In genomic region chr6:160162167-160162566, GRCh38 we compare ENCODE assay signal across 16 cellular contexts. TPM values are rescaled to one million over a fixed set of nuclear protein-coding genes. Genes with fewer than 3 reads are reported as not detected.
A peak's percentile ranks its signal among the peaks of the same experiment; 100 is the strongest.
DNase-seq lines count a peak whose midpoint lies in the region; ATAC-seq, FAIRE-seq and TF ChIP-seq lines count a peak whose summit lies in the region.
"Had no signal": no experiment of that assay in that cellular context is flagged by ENCODE, and none has a peak within 500 bp of the region (broad histone marks: within the 10 kb centered on the region; RNA-seq: fewer than 3 reads in every experiment).

No MANE protein-coding gene starts in this region.

- TF ChIP-seq POLR2A in H1 (IDR thresholded peaks at IDR 0.05; ENCODE audit: control extremely low read depth in 1 of 2, low read depth in 2 of 2, low read length in 2 of 2), result no peak

- peaks cover 0 to 6% (median 3%) of the 10 kb centered on the region in 4 experiments; a peak in 5 of 7 replicates for H3K4me1 ChIP-seq in H1 (replicated peaks in 1 of 4; ENCODE audit: control insufficient read depth in 3 of 4, insufficient read depth in 4 of 4, low read length in 3 of 4)
- peaks cover 11% of the 10 kb centered on the region for H3K4me1 ChIP-seq in mucosa of descending colon (ENCODE audit: low read depth)
- peaks cover 0 to 2% (median under 1%) of the 10 kb centered on the region in 4 donors for H3K4me1 ChIP-seq in tibial artery
- H3K4me1 ChIP-seq: BE2C had no signal

- H4K20me1 ChIP-seq in H1 (replicated peaks in 1 of 2; ENCODE audit: control insufficient read depth in 1 of 2, insufficient read depth in 2 of 2, low read length in 2 of 2), result no peaks in the 10 kb centered on the region

- DNase-seq in H1 (ENCODE audit: low read depth in 1 of 2, low spot score in 2 of 2) (no peak), left colon (no peak), mucosa of descending colon (no peak), middle frontal gyrus (ENCODE audit: extremely low spot score, low spot score) (no peak), tibial artery (no peak)
- DNase-seq: BE2C; Caco-2; CD8-positive, alpha-beta memory T cell; DMS53; GF-D8; HCEC 1CT; HFFc6; IMR-90 had no signal

- no peak overlapping the region for H4K91ac ChIP-seq in H1 (replicated peaks; ENCODE audit: insufficient read length, low read length)

- H2BK120ac ChIP-seq in H1 (replicated peaks; ENCODE audit: low read depth, low read length), result no peak overlapping the region

- H3K9me3 ChIP-seq in H1 (ENCODE audit: insufficient read depth in 2 of 2, low read depth in 1 of 2, low read length in 1 of 2) (no peaks in the 10 kb centered on the region), mucosa of descending colon (no peaks in the 10 kb centered on the region), tibial artery (no peaks in the 10 kb centered on the region)
- H3K9me3 ChIP-seq: A549, BE2C, Caco-2 had no signal

- H3K79me2 ChIP-seq in H1 (ENCODE audit: control insufficient read depth in 1 of 2, insufficient read depth in 2 of 2, low read length in 2 of 2), result no peaks in the 10 kb centered on the region

- no peak overlapping the region for H3K14ac ChIP-seq in H1 (ENCODE audit: insufficient read length)

- 0 out of 2 replicates have a peak, but pooled peaks cover 2% of the 10 kb centered on the region for H3K23me2 ChIP-seq in H1 (ENCODE audit: low read depth, low read length)

- no peak overlapping the region for H3K56ac ChIP-seq in H1 (replicated peaks; ENCODE audit: insufficient read length, low read depth, low read length)

- intact Hi-C loops in left colon (cut with DNase I, micrococcal nuclease), result no loop called here
- intact Hi-C loops in mucosa of descending colon (cut with DNase I, micrococcal nuclease), result no loop called here
- intact Hi-C loops in tibial artery (cut with DNase I; ENCODE audit: low total_unique reads), result no loop called here

- no peak overlapping the region for H2AK5ac ChIP-seq in H1 (ENCODE audit: low read depth, low read length)

- no peak overlapping the region; the same call in 1 of the 2 replicates for H2AFZ ChIP-seq in H1 (ENCODE audit: low read length)

- H3K27me3 ChIP-seq in H1 (replicated peaks in 1 of 4; ENCODE audit: control insufficient read depth in 3 of 4, extremely low read depth in 1 of 4, insufficient read depth in 3 of 4, low read length in 3 of 4) (no peaks in the 10 kb centered on the region), tibial artery (no peaks in the 10 kb centered on the region)
- H3K27me3 ChIP-seq: BE2C had no signal

- no peak overlapping the region for H2BK5ac ChIP-seq in H1 (ENCODE audit: low read depth, low read length)

- no peak overlapping the region for H3K4ac ChIP-seq in H1 (replicated peaks; ENCODE audit: insufficient read length, low read depth, low read length)

- POLR2A ChIA-PET in H1 (lab: Charles Lee; ENCODE audit: partially characterized antibody), result no interaction called here

- no peak overlapping the region for H3K23ac ChIP-seq in H1 (ENCODE audit: insufficient read length)

- no peak overlapping the region for H2BK15ac ChIP-seq in H1 (ENCODE audit: low read length)

- ATAC-seq in left colon, result peak; percentile 25
- peak; percentile 25 for ATAC-seq in mucosa of descending colon
- no peak for ATAC-seq in HG02798 (IDR thresholded peaks at IDR 0.05; ENCODE audit: poor library complexity, unreplicated experiment)
- ATAC-seq: A549 had no signal

- H3K36me3 ChIP-seq in H1 (ENCODE audit: control insufficient read depth in 2 of 4, insufficient read depth in 4 of 4, low read length in 3 of 4) (no peaks in the 10 kb centered on the region), mucosa of descending colon (ENCODE audit: low read depth) (no peaks in the 10 kb centered on the region), tibial artery (no peaks in the 10 kb centered on the region)
- H3K36me3 ChIP-seq: BE2C had no signal

- H3K9ac ChIP-seq in H1 (replicated peaks in 1 of 4; ENCODE audit: extremely low read depth in 1 of 4, low read depth in 3 of 4, low read length in 3 of 4), result no peak overlapping the region

- H3K4me3 ChIP-seq in H1 (ENCODE audit: extremely low read depth in 1 of 4, insufficient read depth in 2 of 4, low read depth in 3 of 4, low read length in 4 of 4), result no peak overlapping the region
- no peak overlapping the region for H3K4me3 ChIP-seq in mucosa of descending colon
- no peak overlapping the region for H3K4me3 ChIP-seq in tibial artery
- H3K4me3 ChIP-seq: A549 had no signal

- 0 out of 2 replicates have a peak overlapping the region, but pooled peaks have one; percentile 15 for H2BK20ac ChIP-seq in H1 (ENCODE audit: low read length)

- CTCF ChIA-PET in H1 (lab: Charles Lee; ENCODE audit: partially characterized antibody), result interaction anchor here (0.6 to 2.6 kb wide), 3 partner anchors 21 to 293 kb away, joined by 3 to 8 read pairs (median 6); no protein-coding TSS in a partner anchor

- no peak for TF ChIP-seq EP300 in H1 (IDR thresholded peaks at IDR 0.05; ENCODE audit: borderline replicate concordance in 1 of 2, low read depth in 2 of 2, low read length in 2 of 2)

- no peak overlapping the region for H3K18ac ChIP-seq in H1 (ENCODE audit: extremely low read depth, low read length)

- H3K27ac ChIP-seq in H1 (ENCODE audit: low read depth, low read length), result no peak overlapping the region
- no peak overlapping the region for H3K27ac ChIP-seq in tibial artery
- H3K27ac ChIP-seq: A549 had no signal

- no peak overlapping the region for H3K4me2 ChIP-seq in H1 (ENCODE audit: insufficient read depth in 1 of 2, low read depth in 2 of 2, low read length in 2 of 2)
- H3K4me2 ChIP-seq: A549 had no signal

- no peak for FAIRE-seq in H1 (lab: Jason Lieb, UNC)
- FAIRE-seq: A549 had no signal

- H3K79me1 ChIP-seq in H1 (ENCODE audit: low read depth, low read length), result no peaks in the 10 kb centered on the region

- WGBS in H1 (ENCODE audit: extremely low coverage in 1 of 2, insufficient coverage in 1 of 2, insufficient read length in 1 of 2, insufficient replicate concordance in 2 of 2, low coverage in 1 of 2, low lambda C conversion rate in 2 of 2, missing lambda C conversion rate in 1 of 2), 2 experiments, result 100% methylated on average over 3 of the region's 3 CpGs; no CpG with 5 or more reads in 1 of the 2 experiments

- TF ChIP-seq RAD21 in H1 (IDR thresholded peaks at IDR 0.05 in 1 of 2, conservative IDR thresholded peaks at IDR 0.05 in 1 of 2; ENCODE audit: low read depth in 2 of 2, low read length in 2 of 2), result no peak

- H4K5ac ChIP-seq in H1 (ENCODE audit: insufficient read length, low read depth, low read length), result no peak overlapping the region

- H2BK12ac ChIP-seq in H1 (ENCODE audit: low read depth, low read length), result no peak overlapping the region

- no peak overlapping the region for H4K8ac ChIP-seq in H1 (ENCODE audit: extremely low read depth, insufficient read depth, low read length)

- no peak for TF ChIP-seq CTCF in H1 (IDR thresholded peaks at IDR 0.05; ENCODE audit: control extremely low read depth in 1 of 3, insufficient read depth in 1 of 3, low read depth in 1 of 3, low read length in 3 of 3)
- no peak for TF ChIP-seq CTCF in mucosa of descending colon (IDR thresholded peaks at IDR 0.05)
- TF ChIP-seq CTCF in tibial artery (IDR thresholded peaks at IDR 0.05), result no peak

TF ChIP-seq in H1, 55 proteins besides CTCF, POLR2A, EP300 and RAD21 (continues in another document):
- TF ChIP-seq TAF7 (optimal IDR thresholded peaks at IDR 0.05; ENCODE audit: borderline replicate concordance, low read depth, low read length) (no peak), HDAC6 (IDR thresholded peaks at IDR 0.05; ENCODE audit: low read depth, low read length) (no peak), MAFK (IDR thresholded peaks at IDR 0.05; ENCODE audit: low read depth, low read length) (no peak), YY1 (IDR thresholded peaks at IDR 0.05; ENCODE audit: low read depth, low read length) (no peak), SIX5 (IDR thresholded peaks at IDR 0.05; ENCODE audit: low read depth, low read length) (no peak), EZH2 (IDR thresholded peaks at IDR 0.05; ENCODE audit: low read depth, low read length, severe bottlenecking) (no peak), ATF2 (IDR thresholded peaks at IDR 0.05; ENCODE audit: low read length) (no peak), BACH1 (IDR thresholded peaks at IDR 0.05; ENCODE audit: low read length) (no peak), PHF8 (conservative IDR thresholded peaks at IDR 0.05; ENCODE audit: low read depth, low read length) (no peak), CTBP2 (IDR thresholded peaks at IDR 0.05; ENCODE audit: borderline replicate concordance, insufficient read depth, insufficient read length, low read length) (no peak), CHD1 (IDR thresholded peaks at IDR 0.05; ENCODE audit: low read depth, low read length) (no peak), CHD2 (IDR thresholded peaks at IDR 0.05; ENCODE audit: low read length) (no peak), BRCA1 (IDR thresholded peaks at IDR 0.05; ENCODE audit: low read depth, low read length) (no peak), EGR1 (IDR thresholded peaks at IDR 0.05; ENCODE audit: borderline replicate concordance, low read depth, low read length) (no peak), TEAD4 (IDR thresholded peaks at IDR 0.05; ENCODE audit: low read depth, low read length) (no peak)

RNA-seq across cellular contexts. Expression of gene SLC22A1, which starts 40.6 kb away (rescaled TPM):
- total RNA-seq in H1 (2021; fragmentation: NEBNext Ultra II Directional; extraction: Animal tissue kit (Norgen Biotek cat#: 25700)), result 0.45 and 0.98 TPM in 2 replicates
- polyA plus RNA-seq in H1 (2011; rRNA removed), result 0.12 and 0.16 TPM in 2 replicates
- polyA plus RNA-seq in H1 (2011; cell fraction: cytosol; rRNA removed), result 0.30 TPM
- polyA plus RNA-seq in H1 (2011; cell fraction: nucleus; rRNA removed), result 0.74 TPM
- 0.15 to 1.3 TPM (median 0.21 TPM) in 4 replicates for polyA plus RNA-seq in H1 (2012, experiment 1 of 2)
- not detected for polyA plus RNA-seq in H1 (2012, experiment 2 of 2)
- 0.69 TPM for polyA plus RNA-seq in H1 (2013, experiment 1 of 2)
- 0.39 TPM for polyA plus RNA-seq in H1 (2013, experiment 2 of 2)
- polyA minus RNA-seq in H1 (2011; rRNA and poly(A)+ RNA removed), result 0.73 TPM in 1 of 2 replicates, not detected in the other
- polyA minus RNA-seq in H1 (2011; cell fraction: cytosol; rRNA and poly(A)+ RNA removed), result not detected
- polyA minus RNA-seq in H1 (2011; cell fraction: nucleus; rRNA and poly(A)+ RNA removed), result 1.5 TPM
- total RNA-seq in left colon, result 1 to 10 TPM; 1.5 to 3.1 TPM
- 1 to 10 TPM; 1.9 to 2.4 (median 2.4) TPM for total RNA-seq in mucosa of descending colon
- total RNA-seq: H4, IMR-90 had no signal
